In the genomic region with DNA sequence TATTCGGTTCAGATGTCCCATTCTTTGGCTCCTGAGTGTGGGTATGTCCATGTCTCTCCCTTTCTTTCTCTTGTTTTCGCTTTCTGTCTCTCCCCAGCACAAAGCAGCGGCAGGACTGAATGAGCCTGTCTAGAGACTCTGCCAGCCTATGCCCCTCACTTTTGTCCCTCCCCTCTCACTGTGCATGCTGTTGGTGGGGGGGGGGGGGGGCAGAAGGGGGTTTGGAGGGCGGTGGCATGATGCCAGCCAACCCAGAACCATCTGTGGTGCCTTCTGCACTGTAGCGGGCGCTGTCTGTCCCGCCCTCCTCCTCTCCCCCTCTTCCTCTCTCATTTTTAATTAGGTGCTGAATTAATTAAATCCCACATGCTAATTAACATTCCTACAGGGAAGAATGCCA, we compare ENCODE assay signal across 18 cellular contexts. TPM values are rescaled to one million over a fixed set of nuclear protein-coding genes. Genes with fewer than 3 reads are reported as not detected.
"Had no signal": no experiment of that assay in that cellular context is flagged by ENCODE, and none has a peak within 500 bp of the region (broad histone marks: within the 10 kb centered on the region; RNA-seq: fewer than 3 reads in every experiment).

No MANE protein-coding gene starts in this region.

- DNase-seq: activated CD4-positive, alpha-beta T cell treated with anti-CD3 and anti-CD28 coated beads, Interleukin-2, amount 50 U/mL, for 1 hour; activated CD4-positive, CD25-positive, alpha-beta regulatory T cell; activated naive CD4-positive, alpha-beta T cell treated with anti-CD3 and anti-CD28 coated beads for 36 hours; activated T-cell treated with anti-CD3 and anti-CD28 coated beads for 4 hours; erythroblast; left cardiac atrium; lower lobe of right lung; naive thymus-derived CD4-positive, alpha-beta T cell; spleen; stimulated activated CD4-positive, alpha-beta T cell treated with anti-CD3 and anti-CD28 coated beads, Interleukin-1b, Interleukin-23, amount 100 ng/mL, for 48 hours; stimulated activated naive CD4-positive, alpha-beta T cell; T-helper 2 cell; upper lobe of right lung had no signal

- ATAC-seq: activated T-helper 17 cell treated with anti-CD3 and anti-CD28 coated beads, Interleukin-2, amount 50 U/mL, for 72 hours; left cardiac atrium; lower lobe of right lung; naive thymus-derived CD4-positive, alpha-beta T cell; sciatic nerve; upper lobe of right lung had no signal

RNA-seq across cellular contexts. Expression of gene MYH7, which starts 51.8 kb away (rescaled TPM):
- total RNA-seq: activated CD8-positive, alpha-beta memory T cell treated with anti-CD3 and anti-CD28 coated beads for 36 hours; activated naive CD4-positive, alpha-beta T cell treated with anti-CD3 and anti-CD28 coated beads for 36 hours; glomerular endothelial cell; mononuclear cell; naive thymus-derived CD4-positive, alpha-beta T cell had no signal
